In the genomic region with DNA sequence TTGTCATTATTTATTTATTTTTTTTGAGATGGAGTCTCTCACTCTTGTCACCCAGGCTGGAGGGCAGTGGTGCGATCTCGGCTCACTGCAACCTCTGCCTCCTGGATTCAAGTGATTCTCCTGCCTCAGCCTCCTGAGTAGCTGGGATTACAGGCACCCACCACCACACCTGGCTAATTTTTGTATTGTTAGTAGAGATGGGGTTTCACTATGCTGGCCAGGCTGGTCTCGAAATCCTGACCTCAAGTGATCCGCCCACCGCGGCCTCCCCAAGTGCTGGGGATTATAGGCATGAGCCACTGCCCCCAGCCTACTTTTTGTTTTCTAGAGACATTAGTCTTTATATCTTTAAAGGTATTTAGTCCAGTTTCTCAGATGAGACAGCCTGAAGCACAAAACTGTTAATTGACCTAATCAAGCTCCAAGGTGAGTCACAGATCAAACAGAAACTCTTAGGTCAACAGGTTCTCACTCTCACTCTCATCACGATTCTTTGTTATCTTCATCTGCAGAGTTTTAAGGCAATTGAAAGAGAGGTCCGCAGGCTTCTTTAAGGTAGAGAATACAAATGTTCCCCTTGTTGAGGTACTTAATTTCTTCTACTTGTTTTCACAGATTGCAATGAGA, we compare ENCODE assay signal across 8 cellular contexts. TPM values are rescaled to one million over a fixed set of nuclear protein-coding genes. Genes with fewer than 3 reads are reported as not detected.
DNase-seq lines count a peak whose midpoint lies in the region; ATAC-seq and TF ChIP-seq lines count a peak whose summit lies in the region.
"Not testable (repeated sequence)": the region's sequence is repeated elsewhere in the genome, so short reads cannot be mapped to it uniquely, and the experiment has no call there.

No MANE protein-coding gene starts in this region.

- peaks cover 99% of the 10 kb centered on the region for H3K79me2 ChIP-seq in mammary epithelial cell (ENCODE audit: insufficient read depth, low read length)
- H3K79me2 ChIP-seq in hepatocyte = peaks cover 96% of the 10 kb centered on the region

- peak overlapping the region; percentile 62 to 89 (median 78) for H3K27ac Mint-ChIP-seq in CD4-positive, CD25-positive, alpha-beta regulatory T cell
- H3K27ac Mint-ChIP-seq in activated T-helper 2 cell treated with anti-CD3 and anti-CD28 coated beads, Interferon-gamma antibody, Interleukin-2, Interleukin-4, amounts not matched to agents 10 μg/mL and 5 μg/mL and 100 μg/mL, durations not matched to agents 14 hours and 24 hours and 36 hours = peak overlapping the region; percentile 22
- H3K27ac Mint-ChIP-seq in naive thymus-derived CD4-positive, alpha-beta T cell = peak overlapping the region in 6 of 9 donors; percentile 46 to 95 (median 66)
- H3K27ac Mint-ChIP-seq in stimulated activated naive CD8-positive, alpha-beta T cell treated with anti-CD3 and anti-CD28 coated beads, Interleukin-15, Interleukin-2, amounts not matched to agents 100 ng/mL and 50 ng/mL, for 24 hours = peak overlapping the region; percentile 40

- CTCF ChIA-PET in mammary epithelial cell (lab: Charles Lee; ENCODE audit: low non-redundant PET); naive thymus-derived CD4-positive, alpha-beta T cell (lab: Charles Lee): not testable (repeated sequence)

- H3K4me1 ChIP-seq in CD4-positive, CD25-positive, alpha-beta regulatory T cell (ENCODE audit: control insufficient read depth, insufficient read depth, low read length, poor library complexity, severe bottlenecking) = peaks cover 73% of the 10 kb centered on the region
- H3K4me1 ChIP-seq in HUES48 (ENCODE audit: control insufficient read depth, insufficient read depth, low read length) (peaks cover 30% of the 10 kb centered on the region), mammary epithelial cell (ENCODE audit: insufficient read depth, low read length) (peaks cover 58% of the 10 kb centered on the region), hepatocyte (ENCODE audit: insufficient read depth) (peaks cover 42% of the 10 kb centered on the region)
- H3K4me1 ChIP-seq in naive thymus-derived CD4-positive, alpha-beta T cell (ENCODE audit: control insufficient read depth in 2 of 2, insufficient read depth in 2 of 2, low read length in 2 of 2) = peaks cover 37 to 57% of the 10 kb centered on the region in 2 donors

- intact Hi-C loops in activated T-helper 2 cell treated with anti-CD3 and anti-CD28 coated beads, Interferon-gamma antibody, Interleukin-2, Interleukin-4, amounts not matched to agents 10 μg/mL and 5 μg/mL and 100 μg/mL, durations not matched to agents 14 hours and 24 hours and 36 hours (cut with micrococcal nuclease); mammary epithelial cell (cut with micrococcal nuclease); naive thymus-derived CD4-positive, alpha-beta T cell (cut with micrococcal nuclease): not testable (repeated sequence)

- H3K36me3 Mint-ChIP-seq in CD4-positive, CD25-positive, alpha-beta regulatory T cell = peaks cover 40% of the 10 kb centered on the region
- H3K36me3 Mint-ChIP-seq in activated T-helper 2 cell treated with anti-CD3 and anti-CD28 coated beads, Interferon-gamma antibody, Interleukin-2, Interleukin-4, amounts not matched to agents 10 μg/mL and 5 μg/mL and 100 μg/mL, durations not matched to agents 14 hours and 24 hours and 36 hours (ENCODE audit: low read depth) = peaks cover 71% of the 10 kb centered on the region
- peaks cover 11 to 48% (median 17%) of the 10 kb centered on the region in 5 donors for H3K36me3 Mint-ChIP-seq in naive thymus-derived CD4-positive, alpha-beta T cell
- peaks cover 63% of the 10 kb centered on the region for H3K36me3 Mint-ChIP-seq in stimulated activated naive CD8-positive, alpha-beta T cell treated with anti-CD3 and anti-CD28 coated beads, Interleukin-15, Interleukin-2, amounts not matched to agents 100 ng/mL and 50 ng/mL, for 24 hours (ENCODE audit: low read depth)

- H3K4me2 ChIP-seq in mammary epithelial cell (ENCODE audit: insufficient read depth, low read depth, low read length) = not testable (repeated sequence)
- H3K4me2 ChIP-seq in hepatocyte = peak overlapping the region; percentile 17

- TF ChIP-seq CTCF in VCaP (conservative IDR thresholded peaks at IDR 0.05); mammary epithelial cell (conservative IDR thresholded peaks at IDR 0.05 in 1 of 2, IDR thresholded peaks at IDR 0.05 in 1 of 2; ENCODE audit: extremely low read depth in 1 of 2, insufficient read depth in 1 of 2, low read depth in 1 of 2, low read length in 2 of 2); hepatocyte (IDR thresholded peaks at IDR 0.05; ENCODE audit: poor library complexity): not testable (repeated sequence)

- H3K27me3 ChIP-seq in CD4-positive, CD25-positive, alpha-beta regulatory T cell (ENCODE audit: control insufficient read depth, insufficient read depth, low read length); HUES48 (ENCODE audit: control insufficient read depth, insufficient read depth, low read length); mammary epithelial cell (ENCODE audit: insufficient read depth, low read length); hepatocyte; naive thymus-derived CD4-positive, alpha-beta T cell (ENCODE audit: control insufficient read depth in 2 of 2, insufficient read depth in 2 of 2, low read length in 2 of 2): not testable (repeated sequence)

- not testable (repeated sequence) for H2AFZ ChIP-seq in mammary epithelial cell (ENCODE audit: low read depth, low read length); hepatocyte

- BruUV-seq in mammary epithelial cell (replicated peaks; lab: Mats Ljungman, UMichigan) = not testable (repeated sequence)

- not testable (repeated sequence) for H3K27ac ChIP-seq in CD4-positive, CD25-positive, alpha-beta regulatory T cell (ENCODE audit: insufficient read depth, low read length, poor library complexity, severe bottlenecking)
- peak overlapping the region; percentile 4 for H3K27ac ChIP-seq in HUES48 (ENCODE audit: low read depth, low read length)
- peak overlapping the region; percentile 68 for H3K27ac ChIP-seq in VCaP
- peak overlapping the region; percentile 85 for H3K27ac ChIP-seq in mammary epithelial cell (ENCODE audit: insufficient read depth, low read depth, low read length)
- H3K27ac ChIP-seq in hepatocyte = peak overlapping the region; percentile 93
- peak overlapping the region; percentile 63 for H3K27ac ChIP-seq in naive thymus-derived CD4-positive, alpha-beta T cell (ENCODE audit: low read depth, low read length)

- H3K9me2 ChIP-seq in hepatocyte (replicated peaks; ENCODE audit: insufficient read depth) = not testable (repeated sequence)

- POLR2A ChIA-PET in naive thymus-derived CD4-positive, alpha-beta T cell (lab: Charles Lee) = interaction anchor here (1.7 to 6.2 kb wide), 3 partner anchors 9 to 16 kb away, joined by 5 to 76 read pairs (median 29); no protein-coding TSS in a partner anchor

- H3K4me3 ChIP-seq in CD4-positive, CD25-positive, alpha-beta regulatory T cell (ENCODE audit: low read depth, low read length) = peak overlapping the region; percentile 68
- H3K4me3 ChIP-seq in HUES48 (ENCODE audit: low read depth, low read length); mammary epithelial cell (replicated peaks in 1 of 3; ENCODE audit: insufficient read depth in 1 of 3, low read depth in 2 of 3, low read length in 3 of 3); hepatocyte; naive thymus-derived CD4-positive, alpha-beta T cell (ENCODE audit: low read length): not testable (repeated sequence)

- H3K9ac ChIP-seq in HUES48 (ENCODE audit: low read depth, low read length); mammary epithelial cell (ENCODE audit: insufficient read depth, low read length): not testable (repeated sequence)

- peak overlapping the region; percentile 61 to 99 (median 88) for H3K4me3 Mint-ChIP-seq in CD4-positive, CD25-positive, alpha-beta regulatory T cell
- H3K4me3 Mint-ChIP-seq in activated T-helper 2 cell treated with anti-CD3 and anti-CD28 coated beads, Interferon-gamma antibody, Interleukin-2, Interleukin-4, amounts not matched to agents 10 μg/mL and 5 μg/mL and 100 μg/mL, durations not matched to agents 14 hours and 24 hours and 36 hours (ENCODE audit: low read depth); stimulated activated naive CD8-positive, alpha-beta T cell treated with anti-CD3 and anti-CD28 coated beads, Interleukin-15, Interleukin-2, amounts not matched to agents 100 ng/mL and 50 ng/mL, for 24 hours: not testable (repeated sequence)
- H3K4me3 Mint-ChIP-seq in naive thymus-derived CD4-positive, alpha-beta T cell = peak overlapping the region in 9 of 10 donors; percentile 7 to 76 (median 52)

- not testable (repeated sequence) for H3K27me3 Mint-ChIP-seq in CD4-positive, CD25-positive, alpha-beta regulatory T cell; activated T-helper 2 cell treated with anti-CD3 and anti-CD28 coated beads, Interferon-gamma antibody, Interleukin-2, Interleukin-4, amounts not matched to agents 10 μg/mL and 5 μg/mL and 100 μg/mL, durations not matched to agents 14 hours and 24 hours and 36 hours (ENCODE audit: low read depth); naive thymus-derived CD4-positive, alpha-beta T cell; stimulated activated naive CD8-positive, alpha-beta T cell treated with anti-CD3 and anti-CD28 coated beads, Interleukin-15, Interleukin-2, amounts not matched to agents 100 ng/mL and 50 ng/mL, for 24 hours

- peaks cover 40 to 92% (median 78%) of the 10 kb centered on the region in 4 donors for H3K4me1 Mint-ChIP-seq in CD4-positive, CD25-positive, alpha-beta regulatory T cell
- H3K4me1 Mint-ChIP-seq in activated T-helper 2 cell treated with anti-CD3 and anti-CD28 coated beads, Interferon-gamma antibody, Interleukin-2, Interleukin-4, amounts not matched to agents 10 μg/mL and 5 μg/mL and 100 μg/mL, durations not matched to agents 14 hours and 24 hours and 36 hours (ENCODE audit: low read depth) = peaks cover 71% of the 10 kb centered on the region
- peaks cover 37 to 95% (median 89%) of the 10 kb centered on the region in 7 donors for H3K4me1 Mint-ChIP-seq in naive thymus-derived CD4-positive, alpha-beta T cell
- H3K4me1 Mint-ChIP-seq in stimulated activated naive CD8-positive, alpha-beta T cell treated with anti-CD3 and anti-CD28 coated beads, Interleukin-15, Interleukin-2, amounts not matched to agents 100 ng/mL and 50 ng/mL, for 24 hours (ENCODE audit: low read depth) = peaks cover 90% of the 10 kb centered on the region

- H3K9me3 Mint-ChIP-seq in CD4-positive, CD25-positive, alpha-beta regulatory T cell; activated T-helper 2 cell treated with anti-CD3 and anti-CD28 coated beads, Interferon-gamma antibody, Interleukin-2, Interleukin-4, amounts not matched to agents 10 μg/mL and 5 μg/mL and 100 μg/mL, durations not matched to agents 14 hours and 24 hours and 36 hours; naive thymus-derived CD4-positive, alpha-beta T cell; stimulated activated naive CD8-positive, alpha-beta T cell treated with anti-CD3 and anti-CD28 coated beads, Interleukin-15, Interleukin-2, amounts not matched to agents 100 ng/mL and 50 ng/mL, for 24 hours: not testable (repeated sequence)

- not testable (repeated sequence) for H4K20me1 ChIP-seq in mammary epithelial cell (ENCODE audit: insufficient read depth, low read length)
- H4K20me1 ChIP-seq in hepatocyte (ENCODE audit: insufficient read depth, poor library complexity, severe bottlenecking) = peaks cover 41% of the 10 kb centered on the region

- dilution Hi-C loops in mammary epithelial cell (cut with HindIII; ENCODE audit: low sequenced_read_pairs) = not testable (repeated sequence)

- peak in 1 of 3 donors; percentile 19 for DNase-seq in CD4-positive, CD25-positive, alpha-beta regulatory T cell
- not testable (repeated sequence) for DNase-seq in activated T-helper 2 cell treated with anti-CD3 and anti-CD28 coated beads, Interferon-gamma antibody, Interleukin-2, Interleukin-4, amounts not matched to agents 10 μg/mL and 5 μg/mL and 100 μg/mL, durations not matched to agents 14 hours and 24 hours and 36 hours (ENCODE audit: low spot score); mammary epithelial cell; naive thymus-derived CD4-positive, alpha-beta T cell
- peak; percentile 16 for DNase-seq in hepatocyte (ENCODE audit: low spot score)

- H3K9me3 ChIP-seq in CD4-positive, CD25-positive, alpha-beta regulatory T cell (ENCODE audit: control insufficient read depth in 2 of 2, low read length in 2 of 2); HUES48 (ENCODE audit: control insufficient read depth, insufficient read depth, low read length); mammary epithelial cell (replicated peaks; ENCODE audit: insufficient read depth, low read length); hepatocyte (ENCODE audit: low read depth); naive thymus-derived CD4-positive, alpha-beta T cell (ENCODE audit: control insufficient read depth in 2 of 3, low read length in 3 of 3): not testable (repeated sequence)

- in situ Hi-C loops in mammary epithelial cell (cut with MboI; ENCODE audit: low sequenced_read_pairs in 2 of 2) = not testable (repeated sequence)

- peaks cover 27% of the 10 kb centered on the region for H3K36me3 ChIP-seq in CD4-positive, CD25-positive, alpha-beta regulatory T cell (ENCODE audit: control insufficient read depth, insufficient read depth, low read length)
- peaks cover 46% of the 10 kb centered on the region for H3K36me3 ChIP-seq in HUES48 (ENCODE audit: control insufficient read depth, insufficient read depth, low read length)
- H3K36me3 ChIP-seq in mammary epithelial cell (ENCODE audit: insufficient read depth, low read length); hepatocyte (replicated peaks; ENCODE audit: insufficient read depth, low read depth): not testable (repeated sequence)
- H3K36me3 ChIP-seq in naive thymus-derived CD4-positive, alpha-beta T cell (ENCODE audit: control insufficient read depth in 2 of 3, insufficient read depth in 3 of 3, low read length in 3 of 3) = peaks cover 3 to 15% (median 3%) of the 10 kb centered on the region in 3 experiments

- not testable (repeated sequence) for ATAC-seq in CD4-positive, CD25-positive, alpha-beta regulatory T cell (ENCODE audit: low read depth in 2 of 2); naive thymus-derived CD4-positive, alpha-beta T cell

- WGBS in mammary epithelial cell (ENCODE audit: low coverage, missing lambda C conversion rate) = 93% methylated on average over 8 of the region's 8 CpGs
- WGBS in hepatocyte (ENCODE audit: low lambda C conversion rate, missing lambda C conversion rate) = 67% methylated on average over 8 of the region's 8 CpGs

RNA-seq across cellular contexts. Expression of gene CDR2, which starts 6.1 kb away (rescaled TPM):
- total RNA-seq in CD4-positive, CD25-positive, alpha-beta regulatory T cell = 90.2 TPM
- 10 to 100 TPM; 64.7 to 82.1 (median 74.3) TPM for polyA plus RNA-seq in CD4-positive, CD25-positive, alpha-beta regulatory T cell
- total RNA-seq in activated T-helper 2 cell treated with anti-CD3 and anti-CD28 coated beads, Interferon-gamma antibody, Interleukin-2, Interleukin-4, amounts not matched to agents 10 μg/mL and 5 μg/mL and 100 μg/mL, durations not matched to agents 14 hours and 24 hours and 36 hours = 42.9 and 46.8 TPM in 2 replicates
- total RNA-seq in mammary epithelial cell = 10 to 100 TPM; 31.3 to 32.3 TPM
- polyA plus RNA-seq in mammary epithelial cell = 27.2 TPM
- 14.1 TPM for polyA minus RNA-seq in mammary epithelial cell
- total RNA-seq in hepatocyte = 28.8 and 30.9 TPM in 2 replicates
- 22.9 and 26.7 TPM in 2 replicates for polyA plus RNA-seq in hepatocyte
- total RNA-seq in naive thymus-derived CD4-positive, alpha-beta T cell = 10 to 100 TPM; 28.7 to 91.9 (median 65.6) TPM
- 100 to 1,000 TPM in 1 of 2 donors, 10 to 100 TPM in 1; 66.0 to 115 TPM for polyA plus RNA-seq in naive thymus-derived CD4-positive, alpha-beta T cell

Comparison
In these comparisons a context has a peak if more than half of its experiments do, and no peak if none do; other contexts are left out.
1. H3K27ac Mint-ChIP-seq: peak in every context shown above with its lines; median percentile 78 in CD4-positive, CD25-positive, alpha-beta regulatory T cell; 66 in naive thymus-derived CD4-positive, alpha-beta T cell; 40 in stimulated activated naive CD8-positive, alpha-beta T cell treated with anti-CD3 and anti-CD28 coated beads, Interleukin-15, Interleukin-2, amounts not matched to agents 100 ng/mL and 50 ng/mL, for 24 hours; 22 in activated T-helper 2 cell treated with anti-CD3 and anti-CD28 coated beads, Interferon-gamma antibody, Interleukin-2, Interleukin-4, amounts not matched to agents 10 μg/mL and 5 μg/mL and 100 μg/mL, durations not matched to agents 14 hours and 24 hours and 36 hours.